8 cellular contexts compared by ENCODE assay signal in genomic region chr16:69443809-69444611, GRCh38. TPM values are rescaled to one million over a fixed set of nuclear protein-coding genes. Genes with fewer than 3 reads are reported as not detected.
DNase-seq lines count a peak whose midpoint lies in the region; ATAC-seq and TF ChIP-seq lines count a peak whose summit lies in the region.

No MANE protein-coding gene starts in this region.

- H3K36me3 ChIP-seq in CD8-positive, alpha-beta T cell (ENCODE audit: insufficient read depth, low read length) = peaks cover 15% of the 10 kb centered on the region
- H3K36me3 ChIP-seq in Panc1 (ENCODE audit: control insufficient read depth, insufficient read depth, low read length) = peaks cover 14% of the 10 kb centered on the region; the same call in 1 of the 2 replicates

- peak in 6 of 7 experiments; percentile 11 to 61 (median 29) for DNase-seq in CD8-positive, alpha-beta T cell
- DNase-seq in Panc1 (ENCODE audit: low read depth, low spot score) = peak; percentile 15
- DNase-seq in central memory CD8-positive, alpha-beta T cell (ENCODE audit: low spot score in 2 of 2) = peak in 1 of 2 donors; percentile 26
- peak; percentile 27 for DNase-seq in medulla oblongata (ENCODE audit: extremely low spot score)
- DNase-seq in ecto neural progenitor cell (ENCODE audit: low spot score) = no peak
- no peak for DNase-seq in GDM1 (lab: John Stamatoyannopoulos, UW)
- DNase-seq in NCI-H1930 (lab: John Stamatoyannopoulos, UW) = no peak

- peak overlapping the region; percentile 57 for H3K27ac ChIP-seq in CD8-positive, alpha-beta T cell (ENCODE audit: low read depth, low read length)
- peak overlapping the region; percentile 87 for H3K27ac ChIP-seq in Panc1 (ENCODE audit: low read length)

- H3K4me1 ChIP-seq in CD8-positive, alpha-beta T cell (ENCODE audit: insufficient read depth, low read length) = peaks cover 12% of the 10 kb centered on the region
- peaks cover 45% of the 10 kb centered on the region for H3K4me1 ChIP-seq in Panc1 (ENCODE audit: control insufficient read depth, insufficient read depth, low read length)

- peak overlapping the region; percentile 39 for H3K4me3 ChIP-seq in CD8-positive, alpha-beta T cell (ENCODE audit: low read depth, low read length)
- H3K4me3 ChIP-seq in Panc1 (ENCODE audit: low read depth in 2 of 2, low read length in 2 of 2) = peak overlapping the region; percentile 6 to 9; a peak in 2 of 4 replicates

- H3K27me3 ChIP-seq in CD8-positive, alpha-beta T cell (ENCODE audit: insufficient read depth, low read length) = no peaks in the 10 kb centered on the region
- H3K27me3 ChIP-seq in Panc1 (ENCODE audit: control insufficient read depth, insufficient read depth, low read length) = no peaks in the 10 kb centered on the region

- peak overlapping the region; percentile 82 for H3K4me3 Mint-ChIP-seq in CD8-positive, alpha-beta T cell
- H3K4me3 Mint-ChIP-seq in central memory CD8-positive, alpha-beta T cell = peak overlapping the region; percentile 79

- in situ Hi-C loops in Panc1 (cut with HindIII; ENCODE audit: low pct_unique_long_range_greater_than_20kb, low sequenced_read_pairs) = no loop called here

- intact Hi-C loops in CD8-positive, alpha-beta T cell (cut with DNase I, micrococcal nuclease) = loop anchor here (1.0 to 2.0 kb wide), 2 partner anchors 19 to 20 kb away; partner anchors contain the start of gene CYB5B (in 2 of the 2)
- intact Hi-C loops in Panc1 (cut with micrococcal nuclease; ENCODE audit: unreplicated experiment) = no loop called here

- no peak for TF ChIP-seq CTCF in CD8-positive, alpha-beta T cell (IDR thresholded peaks at IDR 0.05)
- TF ChIP-seq CTCF in Panc1 (IDR thresholded peaks at IDR 0.05) = no peak

- CTCF ChIA-PET in CD8-positive, alpha-beta T cell (lab: Charles Lee) = interaction anchor here (1.1 kb wide), 1 partner anchor 12 kb away, joined by 3 read pairs; no protein-coding TSS in a partner anchor
- CTCF ChIA-PET in Panc1 (lab: Charles Lee) = no interaction called here

- POLR2A ChIA-PET in CD8-positive, alpha-beta T cell (lab: Charles Lee) = interaction anchor here (0.7 to 1.4 kb wide), 4 partner anchors 19 to 175 kb away, joined by 3 to 4 read pairs (median 3); partner anchors contain the start of gene CYB5B
- POLR2A ChIA-PET in Panc1 (lab: Charles Lee) = interaction anchor here (1.6 kb wide), 1 partner anchor 19 kb away, joined by 4 read pairs; no protein-coding TSS in a partner anchor

- no peaks in the 10 kb centered on the region for H3K9me3 ChIP-seq in CD8-positive, alpha-beta T cell (ENCODE audit: low read length)
- H3K9me3 ChIP-seq in Panc1 (ENCODE audit: control insufficient read depth, insufficient read depth, low read depth, low read length) = no peaks in the 10 kb centered on the region

- H3K4me1 Mint-ChIP-seq in CD8-positive, alpha-beta T cell (ENCODE audit: low read depth) = peaks cover 35% of the 10 kb centered on the region
- H3K4me1 Mint-ChIP-seq in central memory CD8-positive, alpha-beta T cell = peaks cover 33% of the 10 kb centered on the region

- no peaks in the 10 kb centered on the region for H3K9me3 Mint-ChIP-seq in CD8-positive, alpha-beta T cell
- no peaks in the 10 kb centered on the region for H3K9me3 Mint-ChIP-seq in central memory CD8-positive, alpha-beta T cell

- peaks cover 39% of the 10 kb centered on the region for H3K36me3 Mint-ChIP-seq in CD8-positive, alpha-beta T cell
- peaks cover 22% of the 10 kb centered on the region for H3K36me3 Mint-ChIP-seq in central memory CD8-positive, alpha-beta T cell (ENCODE audit: insufficient read depth)

- BruUV-seq in Panc1 (replicated peaks; lab: Mats Ljungman, UMichigan) = no TSS peak

- peak; percentile 80 for ATAC-seq in CD8-positive, alpha-beta T cell
- ATAC-seq in Panc1 (peak; percentile 84), GM19452 (IDR thresholded peaks at IDR 0.05; ENCODE audit: unreplicated experiment) (no peak)
- peak; percentile 84 for ATAC-seq in central memory CD8-positive, alpha-beta T cell (replicated peaks; ENCODE audit: extremely low read depth, poor library complexity, severe bottlenecking)

- H3K27ac Mint-ChIP-seq in CD8-positive, alpha-beta T cell = peak overlapping the region; percentile 98
- peak overlapping the region; percentile 98 for H3K27ac Mint-ChIP-seq in central memory CD8-positive, alpha-beta T cell (ENCODE audit: low read depth)

- H3K27me3 Mint-ChIP-seq in CD8-positive, alpha-beta T cell (ENCODE audit: low read depth) = no peaks in the 10 kb centered on the region
- no peaks in the 10 kb centered on the region for H3K27me3 Mint-ChIP-seq in central memory CD8-positive, alpha-beta T cell

RNA-seq across cellular contexts. Expression of gene CYB5B, which starts 19.6 kb away (rescaled TPM):
- 10 to 100 TPM; 16.2 to 18.6 TPM for total RNA-seq in CD8-positive, alpha-beta T cell
- total RNA-seq in Panc1 (2021; ENCODE audit: unreplicated experiment) = 326 TPM
- polyA plus RNA-seq in Panc1 (2012; ENCODE audit: insufficient read length) = 396 TPM

RNA-seq across cellular contexts. Expression of gene TERF2, which starts 58.2 kb away (rescaled TPM):
- 10 to 100 TPM; 37.5 to 42.7 TPM for total RNA-seq in CD8-positive, alpha-beta T cell
- 27.9 TPM for total RNA-seq in Panc1 (2021; ENCODE audit: unreplicated experiment)
- 48.8 TPM for polyA plus RNA-seq in Panc1 (2012; ENCODE audit: insufficient read length)

Comparison
In these comparisons a context has a peak if more than half of its experiments do, and no peak if none do; other contexts are left out.
1. DNase-seq: peak in CD8-positive, alpha-beta T cell (6 of 7), Panc1 (single experiment) and medulla oblongata (single experiment); none in ecto neural progenitor cell (single experiment), GDM1 (single experiment) and NCI-H1930 (0 of 2).
2. RNA of gene CYB5B, which starts 19.6 kb away (total RNA-seq): 326 TPM in Panc1 (single experiment); 16.2 to 18.6 TPM in CD8-positive, alpha-beta T cell; every median in the first group is over 10 times any median in the second.